1 cellular context compared by ENCODE assay signal in genomic region chr6:42766163-42766670, GRCh38.
A peak's percentile ranks its signal among the peaks of the same experiment; 100 is the strongest.
TF ChIP-seq lines count a peak whose summit lies in the region.

No MANE protein-coding gene starts in this region.

TF ChIP-seq in endothelial cell of umbilical vein, 7 proteins besides CTCF, POLR2A, EP300 and RAD21:
- peak; percentile 29 for TF ChIP-seq FOS (IDR thresholded peaks at IDR 0.05; ENCODE audit: borderline replicate concordance, insufficient read depth, low read length)
- no peak for TF ChIP-seq EZH2 (IDR thresholded peaks at IDR 0.05; ENCODE audit: borderline replicate concordance, low read depth, low read length, severe bottlenecking)
TF ChIP-seq in endothelial cell of umbilical vein: peak in this region for 1.
